In genomic region chr21:33241846-33242245, GRCh38 we compare ENCODE assay signal across 17 cellular contexts. TPM values are rescaled to one million over a fixed set of nuclear protein-coding genes. Genes with fewer than 3 reads are reported as not detected.
DNase-seq lines count a peak whose midpoint lies in the region; ATAC-seq and TF ChIP-seq lines count a peak whose summit lies in the region.
"Had no signal": no experiment of that assay in that cellular context is flagged by ENCODE, and none has a peak within 500 bp of the region (broad histone marks: within the 10 kb centered on the region; RNA-seq: fewer than 3 reads in every experiment).

No MANE protein-coding gene starts in this region.

- H3K9me3 ChIP-seq in uterus, result no peaks in the 10 kb centered on the region
- H3K9me3 ChIP-seq: breast epithelium had no signal

- H3K9me3 Mint-ChIP-seq in activated naive CD4-positive, alpha-beta T cell treated with anti-CD3 and anti-CD28 coated beads, Interleukin-2, amount 10 ng/mL, durations not matched to agents 7 days and 5 days, result no peaks in the 10 kb centered on the region
- H3K9me3 Mint-ChIP-seq in activated naive CD4-positive, alpha-beta T cell treated with anti-CD3 and anti-CD28 coated beads, Interleukin-2, amount 50 U/mL, for 72 hours, result no peaks in the 10 kb centered on the region
- no peaks in the 10 kb centered on the region for H3K9me3 Mint-ChIP-seq in activated T-helper 1 cell treated with anti-CD3 and anti-CD28 coated beads, Interleukin-12 subunit alpha, Interleukin-12 subunit beta, Interleukin-2, Interleukin-4 antibody, amounts not matched to agents 30 ng/mL and 10 ng/mL and 1 ng/mL, durations not matched to agents 14 hours and 24 hours and 36 hours
- no peaks in the 10 kb centered on the region for H3K9me3 Mint-ChIP-seq in natural killer cell treated with Interleukin-12 subunit alpha and Interleukin-12 subunit beta and Interleukin-15 and Interleukin-18, amount 100 ng/mL, for 72 hours
- peaks cover 33% of the 10 kb centered on the region for H3K9me3 Mint-ChIP-seq in nephron progenitor cell

- H3K27me3 ChIP-seq in uterus, result no peaks in the 10 kb centered on the region
- H3K27me3 ChIP-seq: breast epithelium had no signal

- CTCF ChIA-PET in activated naive CD4-positive, alpha-beta T cell treated with anti-CD3 and anti-CD28 coated beads, Interleukin-2, amount 10 ng/mL, durations not matched to agents 7 days and 5 days (lab: Charles Lee), result interaction anchor here (0.8 to 1.6 kb wide), 3 partner anchors 11 to 44 kb away, joined by 3 to 4 read pairs (median 4); no protein-coding TSS in a partner anchor

- no peak for TF ChIP-seq POLR2A in NB4 (IDR thresholded peaks at IDR 0.05; ENCODE audit: extremely low read depth, insufficient read length)
- TF ChIP-seq POLR2A in uterus (IDR thresholded peaks at IDR 0.05), result no peak

- DNase-seq in activated naive CD4-positive, alpha-beta T cell treated with anti-CD3 and anti-CD28 coated beads, Interleukin-2, amount 10 ng/mL, durations not matched to agents 7 days and 5 days, result no peak
- DNase-seq in activated naive CD4-positive, alpha-beta T cell treated with anti-CD3 and anti-CD28 coated beads, Interleukin-2, amount 50 U/mL, for 72 hours (ENCODE audit: low spot score in 2 of 2), result no peak
- DNase-seq in NB4 (ENCODE audit: low read depth), result peak; percentile 56
- no peak for DNase-seq in activated T-helper 1 cell treated with anti-CD3 and anti-CD28 coated beads, Interleukin-12 subunit alpha, Interleukin-12 subunit beta, Interleukin-2, Interleukin-4 antibody, amounts not matched to agents 30 ng/mL and 10 ng/mL and 1 ng/mL, durations not matched to agents 14 hours and 24 hours and 36 hours (ENCODE audit: low spot score)
- no peak for DNase-seq in natural killer cell treated with Interleukin-12 subunit alpha and Interleukin-12 subunit beta and Interleukin-15 and Interleukin-18, amount 100 ng/mL, for 72 hours (ENCODE audit: low spot score)
- no peak for DNase-seq in uterus
- no peak for DNase-seq in nephron progenitor cell
- DNase-seq: activated naive CD4-positive, alpha-beta T cell treated with Interleukin-2 at 50 U/mL for 16 hours; AML-193; DMS 273 treated with DMSO at 0.1 percent for 48 hours; MV-4-11; NCI-H2107; NCI-H82 had no signal

- H3K4me1 ChIP-seq in uterus, result no peaks in the 10 kb centered on the region
- H3K4me1 ChIP-seq: breast epithelium had no signal

- no peak for ATAC-seq in activated naive CD4-positive, alpha-beta T cell treated with anti-CD3 and anti-CD28 coated beads, Interleukin-2, amount 50 U/mL, for 72 hours
- ATAC-seq in natural killer cell treated with Interleukin-12 subunit alpha and Interleukin-12 subunit beta and Interleukin-15 and Interleukin-18, amount 100 ng/mL, for 72 hours, result no peak
- ATAC-seq in HG02884 (IDR thresholded peaks at IDR 0.05; ENCODE audit: unreplicated experiment), result no peak
- ATAC-seq: SK-N-SH treated with all-trans-retinoic acid at 6 μM for 48 hours had no signal

- peaks cover 65% of the 10 kb centered on the region for H3K36me3 Mint-ChIP-seq in activated naive CD4-positive, alpha-beta T cell treated with anti-CD3 and anti-CD28 coated beads, Interleukin-2, amount 10 ng/mL, durations not matched to agents 7 days and 5 days
- peaks cover 33 to 53% of the 10 kb centered on the region in 2 donors for H3K36me3 Mint-ChIP-seq in activated naive CD4-positive, alpha-beta T cell treated with anti-CD3 and anti-CD28 coated beads, Interleukin-2, amount 50 U/mL, for 72 hours
- peaks cover 53% of the 10 kb centered on the region for H3K36me3 Mint-ChIP-seq in activated T-helper 1 cell treated with anti-CD3 and anti-CD28 coated beads, Interleukin-12 subunit alpha, Interleukin-12 subunit beta, Interleukin-2, Interleukin-4 antibody, amounts not matched to agents 30 ng/mL and 10 ng/mL and 1 ng/mL, durations not matched to agents 14 hours and 24 hours and 36 hours (ENCODE audit: low read depth)
- peaks cover 13% of the 10 kb centered on the region for H3K36me3 Mint-ChIP-seq in natural killer cell treated with Interleukin-12 subunit alpha and Interleukin-12 subunit beta and Interleukin-15 and Interleukin-18, amount 100 ng/mL, for 72 hours
- H3K36me3 Mint-ChIP-seq in nephron progenitor cell (ENCODE audit: low read depth), result peaks cover 82% of the 10 kb centered on the region

- peaks cover 89% of the 10 kb centered on the region for H3K4me1 Mint-ChIP-seq in activated naive CD4-positive, alpha-beta T cell treated with anti-CD3 and anti-CD28 coated beads, Interleukin-2, amount 10 ng/mL, durations not matched to agents 7 days and 5 days
- H3K4me1 Mint-ChIP-seq in activated T-helper 1 cell treated with anti-CD3 and anti-CD28 coated beads, Interleukin-12 subunit alpha, Interleukin-12 subunit beta, Interleukin-2, Interleukin-4 antibody, amounts not matched to agents 30 ng/mL and 10 ng/mL and 1 ng/mL, durations not matched to agents 14 hours and 24 hours and 36 hours (ENCODE audit: low read depth), result peaks cover 81% of the 10 kb centered on the region
- peaks cover 66 to 81% of the 10 kb centered on the region in 2 donors for H3K4me1 Mint-ChIP-seq in natural killer cell treated with Interleukin-12 subunit alpha and Interleukin-12 subunit beta and Interleukin-15 and Interleukin-18, amount 100 ng/mL, for 72 hours (ENCODE audit: low read depth in 2 of 2)
- H3K4me1 Mint-ChIP-seq in nephron progenitor cell, result peaks cover 4% of the 10 kb centered on the region
- H3K4me1 Mint-ChIP-seq: neural crest cell had no signal

- no peak for TF ChIP-seq CTCF in NB4 (IDR thresholded peaks at IDR 0.05; ENCODE audit: low read depth, low read length)
- no peak for TF ChIP-seq CTCF in uterus (IDR thresholded peaks at IDR 0.05)
- no peak for TF ChIP-seq CTCF in nephron progenitor cell (IDR thresholded peaks at IDR 0.05)

- H3K4me3 ChIP-seq in NB4 (ENCODE audit: low read depth, low read length), result no peak overlapping the region
- no peak overlapping the region for H3K4me3 ChIP-seq in uterus
- H3K4me3 ChIP-seq: breast epithelium had no signal

- intact Hi-C loops in activated T-helper 1 cell treated with anti-CD3 and anti-CD28 coated beads, Interleukin-12 subunit alpha, Interleukin-12 subunit beta, Interleukin-2, Interleukin-4 antibody, amounts not matched to agents 30 ng/mL and 10 ng/mL and 1 ng/mL, durations not matched to agents 14 hours and 24 hours and 36 hours (cut with micrococcal nuclease), result no loop called here
- intact Hi-C loops in uterus (cut with DNase I; ENCODE audit: low total_unique reads), result no loop called here

- no peaks in the 10 kb centered on the region for H3K27me3 Mint-ChIP-seq in activated naive CD4-positive, alpha-beta T cell treated with anti-CD3 and anti-CD28 coated beads, Interleukin-2, amount 10 ng/mL, durations not matched to agents 7 days and 5 days
- no peaks in the 10 kb centered on the region for H3K27me3 Mint-ChIP-seq in activated T-helper 1 cell treated with anti-CD3 and anti-CD28 coated beads, Interleukin-12 subunit alpha, Interleukin-12 subunit beta, Interleukin-2, Interleukin-4 antibody, amounts not matched to agents 30 ng/mL and 10 ng/mL and 1 ng/mL, durations not matched to agents 14 hours and 24 hours and 36 hours (ENCODE audit: insufficient read depth)
- H3K27me3 Mint-ChIP-seq in natural killer cell treated with Interleukin-12 subunit alpha and Interleukin-12 subunit beta and Interleukin-15 and Interleukin-18, amount 100 ng/mL, for 72 hours, result no peaks in the 10 kb centered on the region
- H3K27me3 Mint-ChIP-seq in nephron progenitor cell (ENCODE audit: low read depth, poor library complexity), result no peaks in the 10 kb centered on the region

- H3K27ac Mint-ChIP-seq in activated naive CD4-positive, alpha-beta T cell treated with anti-CD3 and anti-CD28 coated beads, Interleukin-2, amount 10 ng/mL, durations not matched to agents 7 days and 5 days, result peak overlapping the region; percentile 49
- no peak overlapping the region for H3K27ac Mint-ChIP-seq in activated naive CD4-positive, alpha-beta T cell treated with anti-CD3 and anti-CD28 coated beads, Interleukin-2, amount 50 U/mL, for 72 hours
- H3K27ac Mint-ChIP-seq in activated T-helper 1 cell treated with anti-CD3 and anti-CD28 coated beads, Interleukin-12 subunit alpha, Interleukin-12 subunit beta, Interleukin-2, Interleukin-4 antibody, amounts not matched to agents 30 ng/mL and 10 ng/mL and 1 ng/mL, durations not matched to agents 14 hours and 24 hours and 36 hours, result peak overlapping the region; percentile 53
- H3K27ac Mint-ChIP-seq in natural killer cell treated with Interleukin-12 subunit alpha and Interleukin-12 subunit beta and Interleukin-15 and Interleukin-18, amount 100 ng/mL, for 72 hours, result peak overlapping the region; percentile 66 to 88
- no peak overlapping the region for H3K27ac Mint-ChIP-seq in nephron progenitor cell

- H3K36me3 ChIP-seq in uterus, result no peaks in the 10 kb centered on the region

- H3K4me3 Mint-ChIP-seq in activated naive CD4-positive, alpha-beta T cell treated with anti-CD3 and anti-CD28 coated beads, Interleukin-2, amount 10 ng/mL, durations not matched to agents 7 days and 5 days, result no peak overlapping the region
- H3K4me3 Mint-ChIP-seq in activated T-helper 1 cell treated with anti-CD3 and anti-CD28 coated beads, Interleukin-12 subunit alpha, Interleukin-12 subunit beta, Interleukin-2, Interleukin-4 antibody, amounts not matched to agents 30 ng/mL and 10 ng/mL and 1 ng/mL, durations not matched to agents 14 hours and 24 hours and 36 hours, result peak overlapping the region; percentile 19
- H3K4me3 Mint-ChIP-seq in natural killer cell treated with Interleukin-12 subunit alpha and Interleukin-12 subunit beta and Interleukin-15 and Interleukin-18, amount 100 ng/mL, for 72 hours, result peak overlapping the region; percentile 48
- H3K4me3 Mint-ChIP-seq in nephron progenitor cell, result no peak overlapping the region
- H3K4me3 Mint-ChIP-seq: neural crest cell had no signal

- H3K27ac ChIP-seq in uterus, result no peak overlapping the region
- H3K27ac ChIP-seq: breast epithelium had no signal

RNA-seq across cellular contexts. Expression of gene IFNAR2, which starts 12.1 kb away (rescaled TPM):
- total RNA-seq in activated naive CD4-positive, alpha-beta T cell treated with anti-CD3 and anti-CD28 coated beads, Interleukin-2, amount 50 U/mL, for 72 hours, result 10 to 100 TPM; 42.2 to 44.4 TPM
- 33.3 and 33.5 TPM in 2 replicates for total RNA-seq in activated T-helper 1 cell treated with anti-CD3 and anti-CD28 coated beads, Interleukin-12 subunit alpha, Interleukin-12 subunit beta, Interleukin-2, Interleukin-4 antibody, amounts not matched to agents 30 ng/mL and 10 ng/mL and 1 ng/mL, durations not matched to agents 14 hours and 24 hours and 36 hours
- total RNA-seq in natural killer cell treated with Interleukin-12 subunit alpha and Interleukin-12 subunit beta and Interleukin-15 and Interleukin-18, amount 100 ng/mL, for 72 hours, result 10 to 100 TPM; 16.9 to 17.6 TPM
- total RNA-seq in uterus, result 10 to 100 TPM in 3 of 4 donors, 1 to 10 TPM in 1; 2.4 to 38.4 (median 24.4) TPM

RNA-seq across cellular contexts. Expression of gene IL10RB, which starts 24.3 kb away (rescaled TPM):
- total RNA-seq in activated naive CD4-positive, alpha-beta T cell treated with anti-CD3 and anti-CD28 coated beads, Interleukin-2, amount 50 U/mL, for 72 hours, result 10 to 100 TPM; 21.4 to 33.5 TPM
- total RNA-seq in activated T-helper 1 cell treated with anti-CD3 and anti-CD28 coated beads, Interleukin-12 subunit alpha, Interleukin-12 subunit beta, Interleukin-2, Interleukin-4 antibody, amounts not matched to agents 30 ng/mL and 10 ng/mL and 1 ng/mL, durations not matched to agents 14 hours and 24 hours and 36 hours, result 20.5 and 21.4 TPM in 2 replicates
- 10 to 100 TPM; 19.9 to 22.2 TPM for total RNA-seq in natural killer cell treated with Interleukin-12 subunit alpha and Interleukin-12 subunit beta and Interleukin-15 and Interleukin-18, amount 100 ng/mL, for 72 hours
- total RNA-seq in uterus, result 10 to 100 TPM; 17.9 to 45.5 (median 27.7) TPM

Comparison
In these comparisons a context has a peak if more than half of its experiments do, and no peak if none do; other contexts are left out.
1. H3K27ac Mint-ChIP-seq: peak in activated naive CD4-positive, alpha-beta T cell treated with anti-CD3 and anti-CD28 coated beads, Interleukin-2, amount 10 ng/mL, durations not matched to agents 7 days and 5 days (single experiment), activated T-helper 1 cell treated with anti-CD3 and anti-CD28 coated beads, Interleukin-12 subunit alpha, Interleukin-12 subunit beta, Interleukin-2, Interleukin-4 antibody, amounts not matched to agents 30 ng/mL and 10 ng/mL and 1 ng/mL, durations not matched to agents 14 hours and 24 hours and 36 hours (single experiment) and natural killer cell treated with Interleukin-12 subunit alpha and Interleukin-12 subunit beta and Interleukin-15 and Interleukin-18, amount 100 ng/mL, for 72 hours (2 of 2); none in activated naive CD4-positive, alpha-beta T cell treated with anti-CD3 and anti-CD28 coated beads, Interleukin-2, amount 50 U/mL, for 72 hours (0 of 2) and nephron progenitor cell (single experiment).
2. H3K4me3 Mint-ChIP-seq: peak in activated T-helper 1 cell treated with anti-CD3 and anti-CD28 coated beads, Interleukin-12 subunit alpha, Interleukin-12 subunit beta, Interleukin-2, Interleukin-4 antibody, amounts not matched to agents 30 ng/mL and 10 ng/mL and 1 ng/mL, durations not matched to agents 14 hours and 24 hours and 36 hours (single experiment) and natural killer cell treated with Interleukin-12 subunit alpha and Interleukin-12 subunit beta and Interleukin-15 and Interleukin-18, amount 100 ng/mL, for 72 hours (single experiment); none in activated naive CD4-positive, alpha-beta T cell treated with anti-CD3 and anti-CD28 coated beads, Interleukin-2, amount 10 ng/mL, durations not matched to agents 7 days and 5 days (single experiment) and nephron progenitor cell (single experiment).